31 cellular contexts compared by ENCODE assay signal in genomic region chr1:8324176-8324810, GRCh38.
"Had no signal": no experiment of that assay in that cellular context is flagged by ENCODE, and none has a peak within 500 bp of the region (broad histone marks: within the 10 kb centered on the region; RNA-seq: fewer than 3 reads in every experiment).

No MANE protein-coding gene starts in this region.

- H3K9me3 Mint-ChIP-seq: activated naive CD4-positive, alpha-beta T cell treated with anti-CD3 and anti-CD28 coated beads for 36 hours; endodermal cell; naive thymus-derived CD8-positive, alpha-beta T cell; neural crest cell; T-helper 1 cell treated with Interleukin-12 subunit alpha and Interleukin-12 subunit beta and Interleukin-4 antibody, amounts not matched to agents 30 μg/mL and 1 μg/mL, for 36 hours had no signal

- DNase-seq: activated CD4-positive, alpha-beta T cell treated with anti-CD3 and anti-CD28 coated beads for 48 hours; activated CD4-positive, alpha-beta T cell treated with anti-CD3 and anti-CD28 coated beads, Interleukin-2, amount 50 U/mL, for 48 hours; activated CD8-positive, alpha-beta memory T cell treated with anti-CD3 and anti-CD28 coated beads for 24 hours; activated effector memory CD4-positive, alpha-beta T cell treated with anti-CD3 and anti-CD28 coated beads, Interleukin-2, amount 50 U/mL, for 16 hours; activated naive CD4-positive, alpha-beta T cell treated with anti-CD3 and anti-CD28 coated beads for 36 hours; activated naive CD8-positive, alpha-beta T cell treated with anti-CD3 and anti-CD28 coated beads for 36 hours; brain microvascular endothelial cell; caudate nucleus; endodermal cell; foreskin melanocyte; islet precursor cell; naive thymus-derived CD8-positive, alpha-beta T cell; occipital lobe; spleen; stimulated activated CD4-positive, alpha-beta T cell treated with anti-CD3 and anti-CD28 coated beads, Interleukin-4, amount 100 ng/mL, for 1 hour; SW 1271; T-helper 9 cell; upper lobe of left lung had no signal

- H3K27ac Mint-ChIP-seq: activated naive CD4-positive, alpha-beta T cell treated with anti-CD3 and anti-CD28 coated beads for 36 hours; activated T-helper 1 cell treated with anti-CD3 and anti-CD28 coated beads, Interleukin-12 subunit alpha, Interleukin-12 subunit beta, Interleukin-2, Interleukin-4 antibody, amounts not matched to agents 30 ng/mL and 10 ng/mL and 1 ng/mL, durations not matched to agents 14 hours and 24 hours and 36 hours; dendritic cell treated with granulocyte-macrophage colony-stimulating factor and Interleukin-4, amounts not matched to agents 40 ng/mL and 50 ng/mL, for 4 days; memory B cell; stimulated activated naive CD8-positive, alpha-beta T cell treated with anti-CD3 and anti-CD28 coated beads, Interleukin-15, Interleukin-2, amounts not matched to agents 100 ng/mL and 50 ng/mL, for 24 hours; T-helper 1 cell treated with Interleukin-12 subunit alpha and Interleukin-12 subunit beta and Interleukin-4 antibody, amounts not matched to agents 30 μg/mL and 1 μg/mL, for 36 hours had no signal

- H3K4me1 ChIP-seq: parathyroid adenoma, upper lobe of left lung, vagina had no signal

- H3K27ac ChIP-seq: brain microvascular endothelial cell, esophagus muscularis mucosa, hepatocyte, parathyroid adenoma, upper lobe of left lung, vagina, VCaP had no signal

- H3K36me3 Mint-ChIP-seq: activated naive CD8-positive, alpha-beta T cell treated with anti-CD3 and anti-CD28 coated beads for 36 hours had no signal

- H3K36me3 ChIP-seq: adrenal gland, brain microvascular endothelial cell, vagina had no signal

- H3K4me3 ChIP-seq: adrenal gland, esophagus muscularis mucosa, hepatocyte, spleen, upper lobe of left lung, vagina had no signal

- H3K4me1 Mint-ChIP-seq: activated naive CD8-positive, alpha-beta T cell treated with anti-CD3 and anti-CD28 coated beads for 36 hours; endodermal cell had no signal

- H3K4me3 Mint-ChIP-seq: activated naive CD4-positive, alpha-beta T cell treated with anti-CD3 and anti-CD28 coated beads for 36 hours; activated naive CD8-positive, alpha-beta T cell treated with anti-CD3 and anti-CD28 coated beads for 36 hours; activated T-helper 1 cell treated with anti-CD3 and anti-CD28 coated beads, Interleukin-12 subunit alpha, Interleukin-12 subunit beta, Interleukin-2, Interleukin-4 antibody, amounts not matched to agents 30 ng/mL and 10 ng/mL and 1 ng/mL, durations not matched to agents 14 hours and 24 hours and 36 hours; dendritic cell treated with granulocyte-macrophage colony-stimulating factor and Interleukin-4, amounts not matched to agents 40 ng/mL and 50 ng/mL, for 4 days; endodermal cell; memory B cell; naive thymus-derived CD8-positive, alpha-beta T cell; neural crest cell; stimulated activated naive CD8-positive, alpha-beta T cell treated with anti-CD3 and anti-CD28 coated beads, Interleukin-15, Interleukin-2, amounts not matched to agents 100 ng/mL and 50 ng/mL, for 24 hours; T-helper 1 cell treated with Interleukin-12 subunit alpha and Interleukin-12 subunit beta and Interleukin-4 antibody, amounts not matched to agents 30 μg/mL and 1 μg/mL, for 36 hours had no signal

- H3K27me3 Mint-ChIP-seq: activated naive CD8-positive, alpha-beta T cell treated with anti-CD3 and anti-CD28 coated beads for 36 hours had no signal

- H3K9me3 ChIP-seq: adrenal gland, esophagus muscularis mucosa, spleen, upper lobe of left lung, vagina had no signal

- H3K27me3 ChIP-seq: adrenal gland, brain microvascular endothelial cell, esophagus muscularis mucosa, hepatocyte, upper lobe of left lung, vagina had no signal

- ATAC-seq: activated CD4-positive, CD25-positive, alpha-beta regulatory T cell treated with anti-CD3 and anti-CD28 coated beads, Interleukin-2, amount 50 U/mL, for 24 hours; naive thymus-derived CD8-positive, alpha-beta T cell had no signal
